In genomic region chr15:72472907-72473669, GRCh38 we compare ENCODE assay signal across 8 cellular contexts. TPM values are rescaled to one million over a fixed set of nuclear protein-coding genes. Genes with fewer than 3 reads are reported as not detected.
DNase-seq lines count a peak whose midpoint lies in the region; ATAC-seq and TF ChIP-seq lines count a peak whose summit lies in the region.

No MANE protein-coding gene starts in this region.

- H3K4me3 Mint-ChIP-seq in natural killer cell: peak overlapping the region; percentile 92

- no peaks in the 10 kb centered on the region for H3K36me3 Mint-ChIP-seq in natural killer cell

- peak overlapping the region; percentile 89 to 92 for H3K27ac Mint-ChIP-seq in natural killer cell

- H3K27me3 ChIP-seq in PC-9 (ENCODE audit: insufficient read depth, low read depth): no peaks in the 10 kb centered on the region
- no peaks in the 10 kb centered on the region for H3K27me3 ChIP-seq in ectodermal cell (ENCODE audit: control insufficient read depth, insufficient read depth, low read length, poor library complexity, severe bottlenecking)

- no peaks in the 10 kb centered on the region for H3K9me2 ChIP-seq in PC-9 (ENCODE audit: insufficient read depth)

- H3K9me3 ChIP-seq in PC-9 (ENCODE audit: insufficient read depth, low read depth): no peaks in the 10 kb centered on the region
- no peaks in the 10 kb centered on the region for H3K9me3 ChIP-seq in ectodermal cell (ENCODE audit: control insufficient read depth, low read length)

- H3K36me3 ChIP-seq in PC-9 (ENCODE audit: low read depth) (peaks cover 15% of the 10 kb centered on the region), ectodermal cell (ENCODE audit: control insufficient read depth, insufficient read depth, low read length) (no peaks in the 10 kb centered on the region)

- POLR2A ChIA-PET in PC-9 (lab: Charles Lee; ENCODE audit: unreplicated experiment): interaction anchor here (0.6 kb wide), 2 partner anchors 11 to 64 kb away, joined by 3 to 4 read pairs; no protein-coding TSS in a partner anchor
- POLR2A ChIA-PET in GM10248 (lab: Yijun Ruan, JAX): interaction anchor here (1.6 kb wide), 1 partner anchor 9 kb away, joined by 7 read pairs; no protein-coding TSS in a partner anchor

- TF ChIP-seq CTCF in PC-9 (conservative IDR thresholded peaks at IDR 0.05): peak; percentile 45; the same call in 1 of the 2 replicates
- TF ChIP-seq CTCF in natural killer cell (IDR thresholded peaks at IDR 0.05): peak; percentile 7
- no peak for TF ChIP-seq CTCF in GM10248 (IDR thresholded peaks at IDR 0.05; ENCODE audit: control extremely low read depth, extremely low read depth, low read depth, missing control alignments)

- peak overlapping the region; percentile 89 for H3K4me2 ChIP-seq in PC-9

- CTCF ChIA-PET in PC-9 (lab: Charles Lee): no interaction called here
- CTCF ChIA-PET in GM10248 (lab: Yijun Ruan, JAX): interaction anchor here (0.8 to 3.6 kb wide), 7 partner anchors 8 to 247 kb away, joined by 3 to 15 read pairs (median 5); no protein-coding TSS in a partner anchor

- no peaks in the 10 kb centered on the region for H3K27me3 Mint-ChIP-seq in natural killer cell (ENCODE audit: low read depth in 2 of 2)

- H4K20me1 ChIP-seq in PC-9 (ENCODE audit: insufficient read depth): peaks cover 29% of the 10 kb centered on the region

- 60% methylated on average over 4 to 5 of the region's 5 CpGs for WGBS in ectodermal cell, 2 experiments

- ATAC-seq in natural killer cell: no peak

- H2AFZ ChIP-seq in PC-9: peak overlapping the region; percentile 82

- peaks cover 33 to 34% of the 10 kb centered on the region in 2 donors for H3K4me1 Mint-ChIP-seq in natural killer cell

- H3K79me2 ChIP-seq in PC-9 (ENCODE audit: low read depth): peaks cover 51% of the 10 kb centered on the region

- H3F3A ChIP-seq in PC-9 (ENCODE audit: insufficient read depth, low read depth): peaks cover 20% of the 10 kb centered on the region

- H3K9me3 Mint-ChIP-seq in natural killer cell: no peaks in the 10 kb centered on the region

- H3K27ac ChIP-seq in PC-9 (peak overlapping the region; percentile 94), ectodermal cell (ENCODE audit: insufficient read depth, low read depth, low read length, poor library complexity, severe bottlenecking) (peak overlapping the region; percentile 99)

- peaks cover 27% of the 10 kb centered on the region for H3K4me1 ChIP-seq in PC-9 (replicated peaks; ENCODE audit: insufficient read depth)
- no peaks in the 10 kb centered on the region for H3K4me1 ChIP-seq in ectodermal cell (ENCODE audit: control insufficient read depth, insufficient read depth, low read length)

- intact Hi-C loops in PC-9 (cut with micrococcal nuclease; ENCODE audit: unreplicated experiment) (loop anchor here (2.0 to 10.0 kb wide), 2 partner anchors 96 to 312 kb away; partner anchors contain the start of genes ADPGK and HEXA), natural killer cell (cut with micrococcal nuclease) (loop anchor here (1.0 to 10.0 kb wide), 6 partner anchors 11 to 312 kb away; partner anchors contain the start of genes ADPGK, BBS4, HIGD2B and PKM)

- no TSS peak for BruUV-seq in PC-9 (replicated peaks; lab: Mats Ljungman, UMichigan)

- DNase-seq in DMS 273 (lab: John Stamatoyannopoulos, UW; ENCODE audit: unreplicated experiment) (peak; percentile 14), DMS 273 treated with DMSO at 0.1 percent for 48 hours (lab: John Stamatoyannopoulos, UW) (no peak), PC-9 (no peak), natural killer cell (no peak), GM10248 (ENCODE audit: extremely low spot score) (no peak), UCSD-AML1 (lab: John Stamatoyannopoulos, UW; ENCODE audit: unreplicated experiment) (no peak), NCI-H2107 treated with DMSO at 0.1 percent for 48 hours (lab: John Stamatoyannopoulos, UW; ENCODE audit: unreplicated experiment) (no peak)

- H3K4me3 ChIP-seq in PC-9 (peak overlapping the region; percentile 67), ectodermal cell (ENCODE audit: insufficient read depth, low read depth, low read length) (peak overlapping the region; percentile 79)

RNA-seq across cellular contexts. Expression of gene ARIH1, which starts 1.0 kb away (rescaled TPM):
- total RNA-seq in PC-9 (2021) (144 and 190 TPM in 2 replicates), natural killer cell (100 to 1,000 TPM; 193 to 212 (median 212) TPM)
- 114 TPM for polyA plus RNA-seq in ectodermal cell (2013, experiment 1 of 4)
- 128 TPM for polyA plus RNA-seq in ectodermal cell (2013, experiment 2 of 4)
- 103 TPM for polyA plus RNA-seq in ectodermal cell (2013, experiment 3 of 4)
- polyA plus RNA-seq in ectodermal cell (2013, experiment 4 of 4): 110 TPM
